In genomic region chr10:34732926-34733325, GRCh38 we compare ENCODE assay signal across 9 cellular contexts.
DNase-seq lines count a peak whose midpoint lies in the region; ATAC-seq and TF ChIP-seq lines count a peak whose summit lies in the region.
"Had no signal": no experiment of that assay in that cellular context is flagged by ENCODE, and none has a peak within 500 bp of the region (broad histone marks: within the 10 kb centered on the region; RNA-seq: fewer than 3 reads in every experiment).

No MANE protein-coding gene starts in this region.

- CTCF ChIA-PET in RWPE1 (lab: Yijun Ruan, JAX) = interaction anchor here (0.6 to 1.6 kb wide), 4 partner anchors 12 to 1443 kb away, joined by 3 to 14 read pairs (median 4); no protein-coding TSS in a partner anchor

- DNase-seq in HCEC 1CT (peak; percentile 82), RWPE1 (ENCODE audit: low spot score) (peak; percentile 46), iPS DF 4.7 (ENCODE audit: extremely low read depth, low spot score) (peak; percentile 28), superior temporal gyrus (ENCODE audit: extremely low spot score) (no peak), anterior cingulate cortex (lab: John Stamatoyannopoulos, UW) (no peak)
- DNase-seq: activated CD8-positive, alpha-beta memory T cell treated with anti-CD3 and anti-CD28 coated beads, Interleukin-2, amount 10 ng/mL, durations not matched to agents 7 days and 5 days had no signal

- peak; percentile 39 for TF ChIP-seq CTCF in C4-2B (conservative IDR thresholded peaks at IDR 0.05)
- no peak for TF ChIP-seq CTCF in RWPE1 (conservative IDR thresholded peaks at IDR 0.05; ENCODE audit: low read depth)

- ATAC-seq in GM19328 (IDR thresholded peaks at IDR 0.05; ENCODE audit: unreplicated experiment) = no peak
- no peak for ATAC-seq in HG03520 (IDR thresholded peaks at IDR 0.05; ENCODE audit: unreplicated experiment)
- ATAC-seq: activated CD8-positive, alpha-beta memory T cell treated with anti-CD3 and anti-CD28 coated beads, Interleukin-2, amount 10 ng/mL, durations not matched to agents 7 days and 5 days had no signal

- POLR2A ChIA-PET in RWPE1 (lab: Yijun Ruan, JAX; ENCODE audit: low non-redundant PET) = no interaction called here

- no peak overlapping the region for H3K27ac ChIP-seq in C4-2B
- H3K27ac ChIP-seq in RWPE1 = peak overlapping the region; percentile 96

Comparison
In these comparisons a context has a peak if more than half of its experiments do, and no peak if none do; other contexts are left out.
1. DNase-seq: peak in HCEC 1CT (single experiment), RWPE1 (single experiment) and iPS DF 4.7 (single experiment); none in superior temporal gyrus (single experiment) and anterior cingulate cortex (0 of 58).